In the genomic region with DNA sequence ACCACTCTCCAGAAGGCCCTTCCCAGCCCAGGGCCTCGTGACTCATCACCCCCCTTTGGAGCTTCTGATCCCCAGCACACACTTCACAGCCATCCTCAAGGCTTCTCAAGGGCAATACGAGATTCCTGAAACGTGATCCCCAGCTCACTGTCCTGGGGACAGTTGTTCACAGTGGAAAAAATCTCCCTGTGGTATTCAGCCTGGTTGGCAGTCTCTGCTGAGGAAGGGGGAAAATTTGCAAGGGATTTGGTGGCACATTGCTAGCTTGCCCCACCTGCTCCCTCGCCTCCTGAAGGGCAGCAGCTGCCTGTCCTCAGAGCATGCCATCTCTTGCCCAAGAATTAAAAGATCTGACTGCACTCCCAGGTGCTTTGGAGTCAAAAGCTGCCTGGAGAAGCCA, we compare ENCODE assay signal across 27 cellular contexts. TPM values are rescaled to one million over a fixed set of nuclear protein-coding genes. Genes with fewer than 3 reads are reported as not detected.
DNase-seq lines count a peak whose midpoint lies in the region; ATAC-seq, FAIRE-seq and TF ChIP-seq lines count a peak whose summit lies in the region.
"Had no signal": no experiment of that assay in that cellular context is flagged by ENCODE, and none has a peak within 500 bp of the region (broad histone marks: within the 10 kb centered on the region; RNA-seq: fewer than 3 reads in every experiment).

No MANE protein-coding gene starts in this region.

- H3K18ac ChIP-seq in H1 (ENCODE audit: extremely low read depth, low read length): no peak overlapping the region

- H2BK120ac ChIP-seq in H1 (replicated peaks; ENCODE audit: low read depth, low read length): no peak overlapping the region

- no peak overlapping the region for H4K8ac ChIP-seq in H1 (ENCODE audit: extremely low read depth, insufficient read depth, low read length)

- H2BK20ac ChIP-seq in H1 (ENCODE audit: low read length): peak overlapping the region; percentile 43; the same call in 1 of the 2 replicates

- H3K4ac ChIP-seq in H1 (replicated peaks; ENCODE audit: insufficient read length, low read depth, low read length): no peak overlapping the region

- H3K36me3 ChIP-seq in DND-41 (ENCODE audit: insufficient read depth, low read length) (no peaks in the 10 kb centered on the region), H1 (ENCODE audit: control insufficient read depth in 2 of 4, insufficient read depth in 4 of 4, low read length in 3 of 4) (no peaks in the 10 kb centered on the region)
- H3K36me3 ChIP-seq: cardiac muscle cell, esophagus squamous epithelium, gastroesophageal sphincter, lower lobe of right lung had no signal

- no peak overlapping the region for H3K56ac ChIP-seq in H1 (replicated peaks; ENCODE audit: insufficient read length, low read depth, low read length)

- WGBS in H1 (ENCODE audit: extremely low coverage in 1 of 2, insufficient coverage in 1 of 2, insufficient read length in 1 of 2, insufficient replicate concordance in 2 of 2, low coverage in 1 of 2, low lambda C conversion rate in 2 of 2, missing lambda C conversion rate in 1 of 2), 2 experiments: 58% methylated on average over 4 of the region's 4 CpGs; no CpG with 5 or more reads in 1 of the 2 experiments

- no peak for FAIRE-seq in H1 (lab: Jason Lieb, UNC)

- H4K91ac ChIP-seq in H1 (replicated peaks; ENCODE audit: insufficient read length, low read length): no peak overlapping the region

- peak; percentile 20 for DNase-seq in DND-41
- DNase-seq in LHCN-M2 (ENCODE audit: low read depth): peak; percentile 94
- no peak for DNase-seq in H1 (ENCODE audit: low read depth in 1 of 2, low spot score in 2 of 2)
- DNase-seq in myocyte (ENCODE audit: low read depth): peak; percentile 99
- DNase-seq in NCI-H345 (lab: John Stamatoyannopoulos, UW): no peak
- DNase-seq in NCI-H2081 treated with DMSO at 0.1 percent for 48 hours (lab: John Stamatoyannopoulos, UW): no peak
- DNase-seq in RWPE1 (ENCODE audit: low spot score): no peak
- DNase-seq: activated CD4-positive, alpha-beta T cell treated with anti-CD3 and anti-CD28 coated beads, Interleukin-2, amount 50 U/mL, for 48 hours; activated CD8-positive, alpha-beta memory T cell treated with anti-CD3 and anti-CD28 coated beads, Interleukin-2, amount 50 U/mL, for 48 hours; aorta; CD8-positive, alpha-beta T cell; cortex of kidney; DMS 273 treated with DMSO at 0.1 percent for 48 hours; esophagus squamous epithelium; lower lobe of right lung; NCI-H1417 treated with DMSO at 0.1 percent for 48 hours; stimulated activated CD4-positive, alpha-beta T cell treated with anti-CD3 and anti-CD28 coated beads, Interleukin-2, amount 100 ng/mL, for 48 hours; substantia nigra had no signal

- H4K20me1 ChIP-seq in DND-41 (ENCODE audit: insufficient read depth, low read length): no peaks in the 10 kb centered on the region
- H4K20me1 ChIP-seq in H1 (replicated peaks in 1 of 2; ENCODE audit: control insufficient read depth in 1 of 2, insufficient read depth in 2 of 2, low read length in 2 of 2): no peaks in the 10 kb centered on the region

- H2BK15ac ChIP-seq in H1 (ENCODE audit: low read length): no peak overlapping the region

- H3K9ac ChIP-seq in DND-41 (ENCODE audit: low read depth, low read length) (no peak overlapping the region), H1 (replicated peaks in 1 of 4; ENCODE audit: extremely low read depth in 1 of 4, low read depth in 3 of 4, low read length in 3 of 4) (no peak overlapping the region)

- POLR2A ChIA-PET in H1 (lab: Charles Lee; ENCODE audit: partially characterized antibody) (no interaction called here), RWPE1 (lab: Yijun Ruan, JAX; ENCODE audit: low non-redundant PET) (no interaction called here)

- H3K4me1 ChIP-seq in DND-41 (ENCODE audit: insufficient read depth, low read length) (peaks cover 4% of the 10 kb centered on the region; the same call in 1 of the 2 replicates), H1 (replicated peaks in 1 of 4; ENCODE audit: control insufficient read depth in 3 of 4, insufficient read depth in 4 of 4, low read length in 3 of 4) (peaks cover 0 to 4% (median 0%) of the 10 kb centered on the region in 4 experiments; a peak in 1 of 7 replicates)
- H3K4me1 ChIP-seq: esophagus squamous epithelium, gastroesophageal sphincter, lower lobe of right lung had no signal

- no peak overlapping the region for H3K14ac ChIP-seq in H1 (ENCODE audit: insufficient read length)

- no peak overlapping the region for H2BK12ac ChIP-seq in H1 (ENCODE audit: low read depth, low read length)

- no peaks in the 10 kb centered on the region for H3K79me1 ChIP-seq in H1 (ENCODE audit: low read depth, low read length)

- TF ChIP-seq EP300 in H1 (IDR thresholded peaks at IDR 0.05; ENCODE audit: borderline replicate concordance in 1 of 2, low read depth in 2 of 2, low read length in 2 of 2): no peak

- H3K9me3 ChIP-seq in DND-41 (ENCODE audit: insufficient read depth, low read length, severe bottlenecking): peaks cover 3% of the 10 kb centered on the region
- H3K9me3 ChIP-seq in H1 (ENCODE audit: insufficient read depth in 2 of 2, low read depth in 1 of 2, low read length in 1 of 2): no peaks in the 10 kb centered on the region
- H3K9me3 ChIP-seq: esophagus squamous epithelium, gastroesophageal sphincter, lower lobe of right lung had no signal

- no peak overlapping the region for H3K4me2 ChIP-seq in DND-41 (ENCODE audit: insufficient read depth, low read length)
- no peak overlapping the region for H3K4me2 ChIP-seq in H1 (ENCODE audit: insufficient read depth in 1 of 2, low read depth in 2 of 2, low read length in 2 of 2)
- H3K4me2 ChIP-seq: smooth muscle cell had no signal

- H3K27ac ChIP-seq in DND-41 (ENCODE audit: low read length): peak overlapping the region; percentile 48
- H3K27ac ChIP-seq in H1 (ENCODE audit: low read depth, low read length): no peak overlapping the region
- H3K27ac ChIP-seq in RWPE1: no peak overlapping the region
- H3K27ac ChIP-seq: cardiac muscle cell, esophagus squamous epithelium, gastroesophageal sphincter, lower lobe of right lung had no signal

- no peak overlapping the region for H3K23ac ChIP-seq in H1 (ENCODE audit: insufficient read length)

- no peaks in the 10 kb centered on the region; the same call in 1 of the 2 replicates for H3K23me2 ChIP-seq in H1 (ENCODE audit: low read depth, low read length)

- H3K27me3 ChIP-seq in DND-41 (ENCODE audit: insufficient read depth, low read length, poor library complexity): no peaks in the 10 kb centered on the region
- no peaks in the 10 kb centered on the region for H3K27me3 ChIP-seq in H1 (replicated peaks in 1 of 4; ENCODE audit: control insufficient read depth in 3 of 4, extremely low read depth in 1 of 4, insufficient read depth in 3 of 4, low read length in 3 of 4)
- H3K27me3 ChIP-seq: cardiac muscle cell, esophagus squamous epithelium, gastroesophageal sphincter had no signal

- no peaks in the 10 kb centered on the region for H3K79me2 ChIP-seq in DND-41 (ENCODE audit: insufficient read depth, low read length)
- no peaks in the 10 kb centered on the region for H3K79me2 ChIP-seq in H1 (ENCODE audit: control insufficient read depth in 1 of 2, insufficient read depth in 2 of 2, low read length in 2 of 2)

- H4K5ac ChIP-seq in H1 (ENCODE audit: insufficient read length, low read depth, low read length): no peak overlapping the region

- peak; percentile 70 for ATAC-seq in DND-41 (ENCODE audit: insufficient read depth, low read depth)
- ATAC-seq in GM18502 (IDR thresholded peaks at IDR 0.05; ENCODE audit: poor library complexity, unreplicated experiment): no peak
- ATAC-seq: activated naive CD4-positive, alpha-beta T cell treated with anti-CD3 and anti-CD28 coated beads, Interleukin-2, amount 50 U/mL, for 72 hours; CD8-positive, alpha-beta T cell; gastroesophageal sphincter; lower lobe of right lung; Right ventricle myocardium inferior; stimulated activated effector memory CD8-positive, alpha-beta T cell treated with anti-CD3 and anti-CD28 coated beads, Interleukin-12 subunit alpha, Interleukin-12 subunit beta, amount 100 ng/mL, for 72 hours had no signal

- H2AK5ac ChIP-seq in H1 (ENCODE audit: low read depth, low read length): no peak overlapping the region

- no peak overlapping the region for H2BK5ac ChIP-seq in H1 (ENCODE audit: low read depth, low read length)

- no peak overlapping the region for H3K4me3 ChIP-seq in DND-41 (ENCODE audit: low read depth in 1 of 2, low read length in 2 of 2)
- H3K4me3 ChIP-seq in H1 (ENCODE audit: extremely low read depth in 1 of 4, insufficient read depth in 2 of 4, low read depth in 3 of 4, low read length in 4 of 4): no peak overlapping the region
- H3K4me3 ChIP-seq: cardiac muscle cell, esophagus squamous epithelium, gastroesophageal sphincter, lower lobe of right lung, smooth muscle cell had no signal

- no peak for TF ChIP-seq RAD21 in H1 (IDR thresholded peaks at IDR 0.05 in 1 of 2, conservative IDR thresholded peaks at IDR 0.05 in 1 of 2; ENCODE audit: low read depth in 2 of 2, low read length in 2 of 2)

- TF ChIP-seq POLR2A in H1 (IDR thresholded peaks at IDR 0.05; ENCODE audit: control extremely low read depth in 1 of 2, low read depth in 2 of 2, low read length in 2 of 2): no peak

- CTCF ChIA-PET in H1 (lab: Charles Lee; ENCODE audit: partially characterized antibody) (interaction anchor here (0.7 kb wide), 1 partner anchor 77 kb away, joined by 3 read pairs; no protein-coding TSS in a partner anchor), RWPE1 (lab: Yijun Ruan, JAX) (no interaction called here)

- TF ChIP-seq CTCF in DND-41 (IDR thresholded peaks at IDR 0.05; ENCODE audit: borderline replicate concordance, extremely low read depth, low read length, poor library complexity, severe bottlenecking) (no peak), H1 (IDR thresholded peaks at IDR 0.05; ENCODE audit: control extremely low read depth in 1 of 3, insufficient read depth in 1 of 3, low read depth in 1 of 3, low read length in 3 of 3) (no peak), RWPE1 (conservative IDR thresholded peaks at IDR 0.05; ENCODE audit: low read depth) (no peak)

- H2AFZ ChIP-seq in DND-41 (ENCODE audit: low read depth, low read length) (no peak overlapping the region), H1 (ENCODE audit: low read length) (peak overlapping the region; percentile 78; the same call in 1 of the 2 replicates)

TF ChIP-seq in H1, 55 proteins besides CTCF, POLR2A, EP300 and RAD21 (continues in another document):
- TF ChIP-seq RXRA (IDR thresholded peaks at IDR 0.05; ENCODE audit: insufficient read depth, low read depth, low read length): no peak
- TF ChIP-seq CREB1 (IDR thresholded peaks at IDR 0.05): no peak

RNA-seq across cellular contexts. Expression of gene PKHD1, which starts 20.7 kb away (rescaled TPM):
- under 0.01 and 0.11 TPM in 2 replicates for total RNA-seq in LHCN-M2 (2014; rRNA removed)
- polyA plus RNA-seq in LHCN-M2 (2012): under 0.01 TPM
- total RNA-seq in H1 (2021; fragmentation: NEBNext Ultra II Directional; extraction: Animal tissue kit (Norgen Biotek cat#: 25700)): 0.09 and 0.11 TPM in 2 replicates
- polyA plus RNA-seq in H1 (2011; rRNA removed): 0.03 and 0.06 TPM in 2 replicates
- polyA plus RNA-seq in H1 (2011; cell fraction: cytosol; rRNA removed): 0.03 TPM
- 0.09 TPM for polyA plus RNA-seq in H1 (2011; cell fraction: nucleus; rRNA removed)
- 0.03 to 0.05 TPM (median 0.03 TPM) in 4 replicates for polyA plus RNA-seq in H1 (2012, experiment 1 of 2)
- not detected for polyA plus RNA-seq in H1 (2012, experiment 2 of 2)
- 0.02 TPM for polyA plus RNA-seq in H1 (2013, experiment 1 of 2)
- 0.04 TPM for polyA plus RNA-seq in H1 (2013, experiment 2 of 2)
- polyA minus RNA-seq in H1 (2011; rRNA and poly(A)+ RNA removed): 0.44 and 0.63 TPM in 2 replicates
- polyA minus RNA-seq in H1 (2011; cell fraction: cytosol; rRNA and poly(A)+ RNA removed): 0.07 TPM
- polyA minus RNA-seq in H1 (2011; cell fraction: nucleus; rRNA and poly(A)+ RNA removed): 0.80 TPM
- 3.6 and 4.4 TPM in 2 replicates for total RNA-seq in myocyte
- polyA plus RNA-seq in myocyte (2012): 0.77 TPM
- total RNA-seq: A172; activated naive CD4-positive, alpha-beta T cell treated with anti-CD3 and anti-CD28 coated beads, Interleukin-2, amount 50 U/mL, for 72 hours; activated T-helper 2 cell treated with anti-CD3 and anti-CD28 coated beads, Interferon-gamma antibody, Interleukin-2, Interleukin-4, amounts not matched to agents 10 μg/mL and 5 μg/mL and 100 μg/mL, durations not matched to agents 14 hours and 24 hours and 36 hours; cardiac muscle cell; CD8-positive, alpha-beta T cell; Right ventricle myocardium inferior; smooth muscle cell had no signal
- polyA plus RNA-seq: aorta, cardiac muscle cell, smooth muscle cell had no signal

Comparison
In these comparisons a context has a peak if more than half of its experiments do, and no peak if none do; other contexts are left out.
1. DNase-seq: peak in DND-41 (single experiment), LHCN-M2 (single experiment) and myocyte (single experiment); none in H1 (0 of 2), NCI-H345 (single experiment), NCI-H2081 treated with DMSO at 0.1 percent for 48 hours (single experiment) and RWPE1 (single experiment).